Comparison of ENCODE assay signal across 8 cellular contexts in the genomic region with DNA sequence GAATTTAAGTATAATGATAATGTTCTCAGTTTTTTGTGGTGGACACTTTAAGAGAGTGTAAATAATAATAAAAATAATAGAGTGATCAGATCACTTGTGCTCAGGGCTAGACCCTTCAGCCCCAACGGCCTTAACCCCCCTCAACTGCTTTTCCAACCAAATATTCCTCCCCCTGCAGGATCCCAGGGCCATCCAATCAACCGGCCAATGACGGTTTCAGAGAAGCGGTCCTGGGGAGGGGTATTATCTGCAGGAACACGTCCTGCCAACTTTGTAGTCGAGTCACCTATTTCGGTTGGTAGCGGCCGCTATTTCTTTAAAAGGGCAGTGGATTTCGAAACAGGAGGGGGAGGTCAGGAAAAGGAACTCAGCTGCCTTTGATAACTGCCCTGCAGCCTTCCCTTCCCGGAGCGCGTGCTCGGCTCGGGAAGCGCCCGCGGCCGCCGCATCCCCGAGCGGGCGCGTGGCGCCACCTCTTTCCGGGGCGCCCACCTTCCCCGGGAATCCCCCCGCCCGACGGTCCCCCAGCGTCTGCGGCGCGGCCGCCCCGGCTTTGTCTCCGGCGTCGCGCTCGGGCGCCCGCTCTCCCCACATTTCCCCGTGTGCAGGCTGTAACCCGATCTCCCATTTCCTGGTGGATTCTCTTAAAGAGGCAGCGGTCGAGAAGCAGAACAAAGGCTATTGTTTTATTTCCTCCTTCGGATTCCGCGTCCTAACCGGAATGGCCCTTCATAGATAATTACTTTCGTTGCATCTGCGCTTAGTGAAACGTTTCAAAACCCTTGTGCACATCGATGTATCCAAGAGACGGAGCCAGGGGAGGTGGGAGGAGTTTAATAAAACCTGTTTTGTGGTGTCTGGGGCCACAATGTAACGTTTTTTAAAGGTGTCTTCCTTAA. TPM values are rescaled to one million over a fixed set of nuclear protein-coding genes. Genes with fewer than 3 reads are reported as not detected.
DNase-seq lines count a peak whose midpoint lies in the region; ATAC-seq and TF ChIP-seq lines count a peak whose summit lies in the region.

No MANE protein-coding gene starts in this region.

- peaks cover 10% of the 10 kb centered on the region for H3K9me3 Mint-ChIP-seq in chondrocyte (ENCODE audit: low read depth)

- DNase-seq in AG10803 (ENCODE audit: low read depth) (peak; percentile 81), NCI-H226 (peak; percentile 87), chondrocyte (ENCODE audit: low spot score) (no peak), kidney glomerular epithelial cell (lab: John Stamatoyannopoulos, UW) (peak; percentile 89)
- DNase-seq in activated CD4-positive, CD25-positive, alpha-beta regulatory T cell treated with anti-CD3 and anti-CD28 coated beads, Interleukin-2, amount 50 U/mL, for 72 hours: peak; percentile 60
- DNase-seq in stimulated activated CD4-positive, alpha-beta T cell treated with anti-CD3 and anti-CD28 coated beads, Interleukin-1b, Interleukin-23, amount 100 ng/mL, for 1 hour (ENCODE audit: low read depth in 2 of 2): peak; percentile 16 to 40

- H3K27me3 Mint-ChIP-seq in chondrocyte (ENCODE audit: low read depth): no peaks in the 10 kb centered on the region

- peaks cover 5% of the 10 kb centered on the region for H3K36me3 Mint-ChIP-seq in chondrocyte (ENCODE audit: low read depth)

- peaks cover 24% of the 10 kb centered on the region for H3K4me1 Mint-ChIP-seq in chondrocyte (ENCODE audit: low read depth)

- peak overlapping the region; percentile 81 for H3K4me3 Mint-ChIP-seq in chondrocyte (ENCODE audit: unreplicated experiment)

- ATAC-seq in GM18909 (IDR thresholded peaks at IDR 0.05; ENCODE audit: poor library complexity, unreplicated experiment): peak; percentile 37
- peak; percentile 27 for ATAC-seq in HG03139 (IDR thresholded peaks at IDR 0.05; ENCODE audit: unreplicated experiment)

- TF ChIP-seq CTCF in AG10803 (conservative IDR thresholded peaks at IDR 0.05; ENCODE audit: low read length): no peak
- no peak for TF ChIP-seq CTCF in chondrocyte (IDR thresholded peaks at IDR 0.05)

- H3K4me3 ChIP-seq in AG10803 (ENCODE audit: low read length): peak overlapping the region; percentile 69

- H3K27ac Mint-ChIP-seq in chondrocyte (ENCODE audit: unreplicated experiment): peak overlapping the region; percentile 92

RNA-seq across cellular contexts. Expression of gene ETV6, which starts 0.7 kb away (rescaled TPM):
- total RNA-seq in chondrocyte: 30.4 to 37.8 TPM (median 33.4 TPM) in 3 replicates
